Comparison of ENCODE assay signal across 13 cellular contexts in the genomic region with DNA sequence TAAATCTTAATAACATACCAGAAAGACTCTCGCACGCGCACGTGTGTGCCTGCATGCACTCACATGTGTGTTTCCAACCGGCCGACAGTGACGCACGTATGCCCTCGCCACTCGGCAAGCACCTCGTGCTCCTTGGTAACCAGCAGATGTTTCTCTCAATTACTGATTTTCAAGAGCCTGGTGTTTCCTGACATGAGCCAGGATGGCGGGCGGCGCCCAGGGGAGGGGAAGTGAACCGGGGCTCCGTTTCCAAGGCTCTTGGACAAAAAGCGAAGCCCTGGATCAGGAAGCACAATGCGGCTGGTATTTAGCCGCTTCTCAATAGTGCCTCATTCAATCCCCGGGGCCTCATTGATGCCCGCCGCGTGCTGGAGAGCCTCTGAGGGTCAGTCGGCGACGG. TPM values are rescaled to one million over a fixed set of nuclear protein-coding genes. Genes with fewer than 3 reads are reported as not detected.
DNase-seq lines count a peak whose midpoint lies in the region; ATAC-seq and TF ChIP-seq lines count a peak whose summit lies in the region.
"Had no signal": no experiment of that assay in that cellular context is flagged by ENCODE, and none has a peak within 500 bp of the region (broad histone marks: within the 10 kb centered on the region; RNA-seq: fewer than 3 reads in every experiment).

No MANE protein-coding gene starts in this region.

- no peaks in the 10 kb centered on the region for H3K27me3 ChIP-seq in lower lobe of right lung (ENCODE audit: low read depth)
- H3K27me3 ChIP-seq: esophagus squamous epithelium had no signal

- H3K27ac ChIP-seq in lower lobe of right lung, result peak overlapping the region; percentile 2

- no peak overlapping the region for H3K4me3 ChIP-seq in lower lobe of right lung

- H3K36me3 ChIP-seq in lower lobe of right lung, result no peaks in the 10 kb centered on the region
- H3K36me3 ChIP-seq: esophagus squamous epithelium had no signal

- no peaks in the 10 kb centered on the region for H3K9me3 Mint-ChIP-seq in brain
- H3K9me3 Mint-ChIP-seq: stimulated activated effector memory CD8-positive, alpha-beta T cell treated with anti-CD3 and anti-CD28 coated beads, Interleukin-12 subunit alpha, Interleukin-12 subunit beta, amount 100 ng/mL, for 72 hours had no signal

- peaks cover 90% of the 10 kb centered on the region for H3K4me1 Mint-ChIP-seq in brain

- intact Hi-C loops in lower lobe of right lung (cut with DNase I), result no loop called here

- H3K36me3 Mint-ChIP-seq in brain, result no peaks in the 10 kb centered on the region
- H3K36me3 Mint-ChIP-seq: stimulated activated effector memory CD8-positive, alpha-beta T cell treated with anti-CD3 and anti-CD28 coated beads, Interleukin-12 subunit alpha, Interleukin-12 subunit beta, amount 100 ng/mL, for 72 hours had no signal

- H3K27ac Mint-ChIP-seq in brain, result peak overlapping the region; percentile 32 to 83 (median 59)
- H3K27ac Mint-ChIP-seq: stimulated activated effector memory CD8-positive, alpha-beta T cell treated with anti-CD3 and anti-CD28 coated beads, Interleukin-12 subunit alpha, Interleukin-12 subunit beta, amount 100 ng/mL, for 72 hours had no signal

- no peak for TF ChIP-seq CTCF in brain (conservative IDR thresholded peaks at IDR 0.05)
- no peak for TF ChIP-seq CTCF in lower lobe of right lung (IDR thresholded peaks at IDR 0.05)

- peaks cover 36% of the 10 kb centered on the region for H3K4me1 ChIP-seq in lower lobe of right lung

- peak overlapping the region in 4 of 5 experiments; percentile 31 to 65 (median 56) for H3K4me3 Mint-ChIP-seq in brain
- H3K4me3 Mint-ChIP-seq: stimulated activated effector memory CD8-positive, alpha-beta T cell treated with anti-CD3 and anti-CD28 coated beads, Interleukin-12 subunit alpha, Interleukin-12 subunit beta, amount 100 ng/mL, for 72 hours had no signal

- peak; percentile 38 for DNase-seq in AG08396 (ENCODE audit: low spot score)
- peak; percentile 87 for DNase-seq in NCI-H1417 treated with DMSO at 0.1 percent for 48 hours (lab: John Stamatoyannopoulos, UW)
- DNase-seq in lower lobe of right lung, result peak; percentile 77
- DNase-seq: activated CD4-positive, alpha-beta T cell treated with anti-CD3 and anti-CD28 coated beads for 4 hours; esophagus squamous epithelium; KG1 had no signal

- no peaks in the 10 kb centered on the region for H3K27me3 Mint-ChIP-seq in brain

- ATAC-seq in lower lobe of right lung (peak; percentile 69 to 75), GM18861 (IDR thresholded peaks at IDR 0.05; ENCODE audit: unreplicated experiment) (no peak), GM19452 (IDR thresholded peaks at IDR 0.05; ENCODE audit: unreplicated experiment) (no peak), GM21526 (IDR thresholded peaks at IDR 0.05; ENCODE audit: low FRiP score, unreplicated experiment) (no peak), HG03469 (IDR thresholded peaks at IDR 0.05; ENCODE audit: unreplicated experiment) (no peak)
- ATAC-seq: Panc1; stimulated activated effector memory CD8-positive, alpha-beta T cell treated with anti-CD3 and anti-CD28 coated beads, Interleukin-12 subunit alpha, Interleukin-12 subunit beta, amount 100 ng/mL, for 72 hours had no signal

- H3K9me3 ChIP-seq in lower lobe of right lung, result no peaks in the 10 kb centered on the region
- H3K9me3 ChIP-seq: esophagus squamous epithelium had no signal

RNA-seq across cellular contexts. Expression of gene PMEPA1, which starts 37.7 kb away (rescaled TPM):
- 43.8 TPM for polyA plus RNA-seq in brain (ENCODE audit: insufficient read depth, low read depth, low replicate concordance)
- 26.9 TPM for total RNA-seq in lower lobe of right lung

RNA-seq across cellular contexts. Expression of gene ZBP1, which starts 51.9 kb away (rescaled TPM):
- not detected for polyA plus RNA-seq in brain (ENCODE audit: insufficient read depth, low read depth, low replicate concordance)
- 5.8 TPM for total RNA-seq in lower lobe of right lung

Comparison
In these comparisons a context has a peak if more than half of its experiments do, and no peak if none do; other contexts are left out.
1. ATAC-seq: peak in lower lobe of right lung (2 of 2); none in GM18861 (single experiment), GM19452 (single experiment), GM21526 (single experiment) and HG03469 (single experiment).
2. Peak in every context shown above with its lines, with median percentiles within 50 percentile points of each other: DNase-seq.